9 cellular contexts compared by ENCODE assay signal in genomic region chr2:10709290-10709939, GRCh38. TPM values are rescaled to one million over a fixed set of nuclear protein-coding genes. Genes with fewer than 3 reads are reported as not detected.
A peak's percentile ranks its signal among the peaks of the same experiment; 100 is the strongest.
DNase-seq lines count a peak whose midpoint lies in the region; ATAC-seq and TF ChIP-seq lines count a peak whose summit lies in the region.
"Had no signal": no experiment of that assay in that cellular context is flagged by ENCODE, and none has a peak within 500 bp of the region (broad histone marks: within the 10 kb centered on the region; RNA-seq: fewer than 3 reads in every experiment).

No MANE protein-coding gene starts in this region.

- peaks cover 10% of the 10 kb centered on the region for H3K27me3 Mint-ChIP-seq in neural progenitor cell (ENCODE audit: insufficient read depth, low read depth)
- H3K27me3 Mint-ChIP-seq in activated CD4-positive, alpha-beta memory T cell treated with anti-CD3 and anti-CD28 coated beads, Interleukin-2, amount 10 ng/mL, durations not matched to agents 7 days and 5 days = peaks cover 39% of the 10 kb centered on the region

- H3K9me3 Mint-ChIP-seq in neural progenitor cell = no peaks in the 10 kb centered on the region
- H3K9me3 Mint-ChIP-seq in activated CD4-positive, alpha-beta memory T cell treated with anti-CD3 and anti-CD28 coated beads, Interleukin-2, amount 10 ng/mL, durations not matched to agents 7 days and 5 days = no peaks in the 10 kb centered on the region

- no peaks in the 10 kb centered on the region for H3K27me3 ChIP-seq in neural progenitor cell

- H2AFZ ChIP-seq in neural progenitor cell (replicated peaks) = peak overlapping the region; percentile 57

- H3K4me3 ChIP-seq in GM12864 (ENCODE audit: low read depth, low read length) (no peak overlapping the region), astrocyte of the spinal cord (ENCODE audit: low read depth, low read length) (no peak overlapping the region), neural progenitor cell (no peak overlapping the region)

- H3K9ac ChIP-seq in neural progenitor cell = no peak overlapping the region

- no peaks in the 10 kb centered on the region for H3K36me3 ChIP-seq in neural progenitor cell

- no peaks in the 10 kb centered on the region for H3F3A ChIP-seq in neural progenitor cell (ENCODE audit: low read depth)

- H4K20me1 ChIP-seq in neural progenitor cell (ENCODE audit: low read depth) = no peaks in the 10 kb centered on the region

- H3K27ac Mint-ChIP-seq in neural progenitor cell = no peak overlapping the region
- H3K27ac Mint-ChIP-seq in activated CD4-positive, alpha-beta memory T cell treated with anti-CD3 and anti-CD28 coated beads, Interleukin-2, amount 10 ng/mL, durations not matched to agents 7 days and 5 days = no peak overlapping the region

- POLR2A ChIA-PET in activated CD4-positive, alpha-beta memory T cell treated with anti-CD3 and anti-CD28 coated beads, Interleukin-2, amount 10 ng/mL, durations not matched to agents 7 days and 5 days (lab: Charles Lee) = no interaction called here

- in situ Hi-C loops in astrocyte of the spinal cord (cut with HindIII; ENCODE audit: low sequenced_read_pairs) = no loop called here

- H3K4me1 Mint-ChIP-seq in neural progenitor cell = no peaks in the 10 kb centered on the region
- peaks cover 8% of the 10 kb centered on the region for H3K4me1 Mint-ChIP-seq in activated CD4-positive, alpha-beta memory T cell treated with anti-CD3 and anti-CD28 coated beads, Interleukin-2, amount 10 ng/mL, durations not matched to agents 7 days and 5 days

- no peak overlapping the region for H3K27ac ChIP-seq in neural progenitor cell

- ATAC-seq in HG03108 (IDR thresholded peaks at IDR 0.05; ENCODE audit: unreplicated experiment) = no peak
- no peak for ATAC-seq in GM21367 (IDR thresholded peaks at IDR 0.05; ENCODE audit: unreplicated experiment)
- no peak for ATAC-seq in HG03432 (IDR thresholded peaks at IDR 0.05; ENCODE audit: unreplicated experiment)

- H3K79me2 ChIP-seq in neural progenitor cell (ENCODE audit: low read depth) = no peaks in the 10 kb centered on the region

- H3K9me3 ChIP-seq in neural progenitor cell (ENCODE audit: low read depth) = no peaks in the 10 kb centered on the region

- H3K4me2 ChIP-seq in neural progenitor cell = no peak overlapping the region

- no peaks in the 10 kb centered on the region for H3K36me3 Mint-ChIP-seq in neural progenitor cell
- H3K36me3 Mint-ChIP-seq in activated CD4-positive, alpha-beta memory T cell treated with anti-CD3 and anti-CD28 coated beads, Interleukin-2, amount 10 ng/mL, durations not matched to agents 7 days and 5 days (ENCODE audit: low read depth) = no peaks in the 10 kb centered on the region

- TF ChIP-seq CTCF in GM12864 (IDR thresholded peaks at IDR 0.05; ENCODE audit: low read depth, low read length, missing control alignments) (peak; percentile 33), astrocyte of the spinal cord (IDR thresholded peaks at IDR 0.05; ENCODE audit: low read depth, low read length) (peak; percentile 51), neural progenitor cell (IDR thresholded peaks at IDR 0.05) (peak; percentile 52)

- no peaks in the 10 kb centered on the region for H3K4me1 ChIP-seq in neural progenitor cell

- CTCF ChIA-PET in activated CD4-positive, alpha-beta memory T cell treated with anti-CD3 and anti-CD28 coated beads, Interleukin-2, amount 10 ng/mL, durations not matched to agents 7 days and 5 days (lab: Charles Lee) = no interaction called here

- no peak overlapping the region for H3K4me3 Mint-ChIP-seq in neural progenitor cell
- H3K4me3 Mint-ChIP-seq in activated CD4-positive, alpha-beta memory T cell treated with anti-CD3 and anti-CD28 coated beads, Interleukin-2, amount 10 ng/mL, durations not matched to agents 7 days and 5 days = no peak overlapping the region

- DNase-seq in GM12864 (ENCODE audit: low read depth) = no peak
- DNase-seq in NCI-H1930 (lab: John Stamatoyannopoulos, UW) = peak; percentile 8 to 16
- no peak for DNase-seq in astrocyte of the spinal cord (ENCODE audit: low read depth, low spot score)
- peak; percentile 56 for DNase-seq in neural progenitor cell (ENCODE audit: low spot score)
- DNase-seq in activated CD4-positive, alpha-beta memory T cell treated with anti-CD3 and anti-CD28 coated beads, Interleukin-2, amount 10 ng/mL, durations not matched to agents 7 days and 5 days = no peak

RNA-seq across cellular contexts. Expression of gene ATP6V1C2, which starts 12.0 kb away (rescaled TPM):
- total RNA-seq in neural progenitor cell (ENCODE audit: low replicate concordance) = 0.11 and 0.19 TPM in 2 replicates
- total RNA-seq in activated CD4-positive, alpha-beta memory T cell treated with anti-CD3 and anti-CD28 coated beads, Interleukin-2, amount 10 ng/mL, durations not matched to agents 7 days and 5 days = not detected
- total RNA-seq: pulmonary artery endothelial cell had no signal

RNA-seq across cellular contexts. Expression of gene NOL10, which starts 19.6 kb away (rescaled TPM):
- 28.5 and 41.9 TPM in 2 replicates for total RNA-seq in neural progenitor cell (ENCODE audit: low replicate concordance)
- total RNA-seq in activated CD4-positive, alpha-beta memory T cell treated with anti-CD3 and anti-CD28 coated beads, Interleukin-2, amount 10 ng/mL, durations not matched to agents 7 days and 5 days = 10 to 100 TPM; 19.5 to 21.9 TPM

Comparison
In these comparisons a context has a peak if more than half of its experiments do, and no peak if none do; other contexts are left out.
1. DNase-seq: peak in NCI-H1930 (2 of 2) and neural progenitor cell (single experiment); none in GM12864 (single experiment), astrocyte of the spinal cord (single experiment) and activated CD4-positive, alpha-beta memory T cell treated with anti-CD3 and anti-CD28 coated beads, Interleukin-2, amount 10 ng/mL, durations not matched to agents 7 days and 5 days (single experiment).
2. Peak in every context shown above with its lines, with median percentiles within 50 percentile points of each other: CTCF ChIP-seq.